Comparison of ENCODE assay signal across 8 cellular contexts in the genomic region with DNA sequence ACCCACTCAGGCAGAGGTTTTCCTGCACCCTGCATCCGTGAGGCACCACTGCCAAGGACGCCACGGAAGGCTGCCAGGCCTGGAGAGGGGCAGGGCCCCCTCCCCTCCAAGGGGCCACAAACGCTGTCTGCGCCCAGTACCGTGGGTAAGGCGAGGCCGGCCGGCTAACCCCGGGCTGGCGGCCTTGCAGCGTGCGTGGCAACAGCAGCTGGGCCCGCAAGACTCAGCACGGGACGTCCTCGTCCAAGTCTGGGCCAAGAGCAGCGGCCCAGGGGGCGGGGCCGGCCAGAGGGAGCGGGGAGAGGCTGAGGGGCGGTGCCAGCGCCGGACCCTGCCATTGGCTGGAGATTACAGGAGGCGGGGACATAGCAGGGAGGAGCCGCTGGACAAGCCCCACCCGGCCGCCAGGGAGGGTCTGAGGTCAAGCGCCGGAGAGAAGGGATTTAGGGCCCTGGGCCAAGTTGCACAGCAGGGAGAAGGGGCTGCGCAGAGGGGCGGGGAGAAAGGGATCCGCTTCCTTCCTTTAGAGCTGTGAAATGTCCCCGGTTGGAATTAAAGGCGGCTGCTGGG.
DNase-seq lines count a peak whose midpoint lies in the region; ATAC-seq and TF ChIP-seq lines count a peak whose summit lies in the region.

No MANE protein-coding gene starts in this region.

- H3K4me1 Mint-ChIP-seq in memory B cell, result peaks cover 3% of the 10 kb centered on the region
- peaks cover 7 to 8% of the 10 kb centered on the region in 2 donors for H3K4me1 Mint-ChIP-seq in stimulated activated naive B cell treated with anti-CD40 and anti-IgM and Interleukin-4, amounts not matched to agents 10 μg/mL and 1 μg/mL and 100 μg/mL, for 72 hours

- DNase-seq in ELR (ENCODE audit: low read depth), result peak; percentile 91
- DNase-seq in LNCaP clone FGC (ENCODE audit: low read depth), result peak; percentile 88
- peak; percentile 85 for DNase-seq in epithelial cell of esophagus (ENCODE audit: low read depth)
- no peak for DNase-seq in memory B cell (ENCODE audit: low spot score in 2 of 2)
- peak; percentile 69 for DNase-seq in stimulated activated naive B cell treated with anti-CD40 and anti-IgM and Interleukin-4, amounts not matched to agents 10 μg/mL and 1 μg/mL and 100 μg/mL, for 72 hours
- no peak for DNase-seq in SHP77 (lab: John Stamatoyannopoulos, UW)

- H3K4me3 ChIP-seq in LNCaP clone FGC (ENCODE audit: low read depth, low read length) (0 out of 2 replicates have a peak overlapping the region, but pooled peaks have one; percentile 21), epithelial cell of esophagus (ENCODE audit: low read length) (peak overlapping the region; percentile 27)

- peak overlapping the region; percentile 82 for H3K27ac ChIP-seq in VCaP

- H3K27ac Mint-ChIP-seq in memory B cell, result no peak overlapping the region
- H3K27ac Mint-ChIP-seq in stimulated activated naive B cell treated with anti-CD40 and anti-IgM and Interleukin-4, amounts not matched to agents 10 μg/mL and 1 μg/mL and 100 μg/mL, for 72 hours, result no peak overlapping the region

- H3K4me3 Mint-ChIP-seq in memory B cell, result peak overlapping the region; percentile 37
- H3K4me3 Mint-ChIP-seq in stimulated activated naive B cell treated with anti-CD40 and anti-IgM and Interleukin-4, amounts not matched to agents 10 μg/mL and 1 μg/mL and 100 μg/mL, for 72 hours, result peak overlapping the region; percentile 47 to 79

- peak; percentile 96 for ATAC-seq in GM21825 (IDR thresholded peaks at IDR 0.05; ENCODE audit: unreplicated experiment)
- peak; percentile 86 for ATAC-seq in memory B cell (ENCODE audit: low read depth)
- ATAC-seq in stimulated activated naive B cell treated with anti-CD40 and anti-IgM and Interleukin-4, amounts not matched to agents 10 μg/mL and 1 μg/mL and 100 μg/mL, for 72 hours (replicated peaks), result peak; percentile 100

- peaks cover 2% of the 10 kb centered on the region for H3K36me3 Mint-ChIP-seq in memory B cell
- peaks cover 0 to 6% of the 10 kb centered on the region in 2 donors for H3K36me3 Mint-ChIP-seq in stimulated activated naive B cell treated with anti-CD40 and anti-IgM and Interleukin-4, amounts not matched to agents 10 μg/mL and 1 μg/mL and 100 μg/mL, for 72 hours

- TF ChIP-seq CTCF in LNCaP clone FGC (IDR thresholded peaks at IDR 0.05; ENCODE audit: control insufficient read depth, extremely low read depth, insufficient read depth) (no peak), VCaP (conservative IDR thresholded peaks at IDR 0.05) (no peak), epithelial cell of esophagus (IDR thresholded peaks at IDR 0.05; ENCODE audit: insufficient read depth, low read depth, low read length, missing control alignments) (no peak)

- H3K27me3 Mint-ChIP-seq in memory B cell, result no peaks in the 10 kb centered on the region
- no peaks in the 10 kb centered on the region for H3K27me3 Mint-ChIP-seq in stimulated activated naive B cell treated with anti-CD40 and anti-IgM and Interleukin-4, amounts not matched to agents 10 μg/mL and 1 μg/mL and 100 μg/mL, for 72 hours

- no peaks in the 10 kb centered on the region for H3K9me3 Mint-ChIP-seq in memory B cell
- no peaks in the 10 kb centered on the region for H3K9me3 Mint-ChIP-seq in stimulated activated naive B cell treated with anti-CD40 and anti-IgM and Interleukin-4, amounts not matched to agents 10 μg/mL and 1 μg/mL and 100 μg/mL, for 72 hours

Comparison
In these comparisons a context has a peak if more than half of its experiments do, and no peak if none do; other contexts are left out.
1. DNase-seq: peak in ELR (single experiment), LNCaP clone FGC (single experiment), epithelial cell of esophagus (single experiment) and stimulated activated naive B cell treated with anti-CD40 and anti-IgM and Interleukin-4, amounts not matched to agents 10 μg/mL and 1 μg/mL and 100 μg/mL, for 72 hours (single experiment); none in memory B cell (0 of 2) and SHP77 (0 of 2).
2. Peak in every context shown above with its lines, with median percentiles within 50 percentile points of each other: ATAC-seq.